In the genomic region with DNA sequence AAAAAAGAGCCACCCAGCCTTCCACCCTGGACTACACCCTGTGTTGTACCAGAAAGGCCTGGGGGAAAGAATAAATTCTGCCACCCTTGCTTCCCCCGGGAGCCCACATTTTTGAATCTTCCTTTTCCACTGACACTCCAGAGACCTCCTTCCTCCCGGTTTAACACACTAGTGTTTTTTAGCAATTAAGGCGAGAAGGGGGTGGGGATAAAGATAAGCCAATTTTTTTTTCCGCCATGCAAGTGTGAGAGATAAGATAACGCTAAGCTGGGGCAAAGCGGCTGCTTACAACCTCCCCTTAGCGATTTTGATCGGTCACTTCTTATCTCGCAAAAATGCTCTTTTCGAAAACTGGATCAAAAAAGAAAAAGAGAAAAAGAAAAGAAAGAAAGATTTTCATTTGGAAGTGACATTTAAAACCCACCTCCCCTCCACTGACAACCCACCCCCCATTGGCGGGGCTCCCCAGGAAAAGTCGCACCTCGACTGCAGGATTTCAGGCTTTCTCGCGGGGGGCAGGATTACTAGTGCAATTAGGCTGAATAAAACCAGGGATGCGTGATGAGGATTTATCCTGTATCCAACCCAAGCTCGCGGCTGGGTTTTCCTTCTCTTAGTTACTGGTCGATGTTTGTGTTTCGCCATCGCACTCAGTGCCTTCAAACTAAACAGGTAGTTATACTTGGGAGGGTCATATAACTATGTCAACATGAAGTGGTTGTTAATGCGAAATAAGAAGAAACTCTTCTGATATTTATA, we compare ENCODE assay signal across 1 cellular context.
TF ChIP-seq lines count a peak whose summit lies in the region.

No MANE protein-coding gene starts in this region.

TF ChIP-seq in K562, 482 proteins besides CTCF, POLR2A, EP300 and RAD21 (continued from another document and continues in another):
- no peak for TF ChIP-seq FOS (IDR thresholded peaks at IDR 0.05; ENCODE audit: extremely low read depth, insufficient read length)
- no peak for TF ChIP-seq RBM39 (optimal IDR thresholded peaks at IDR 0.05; ENCODE audit: low read depth, low read length)
- TF ChIP-seq, protein P1, sequence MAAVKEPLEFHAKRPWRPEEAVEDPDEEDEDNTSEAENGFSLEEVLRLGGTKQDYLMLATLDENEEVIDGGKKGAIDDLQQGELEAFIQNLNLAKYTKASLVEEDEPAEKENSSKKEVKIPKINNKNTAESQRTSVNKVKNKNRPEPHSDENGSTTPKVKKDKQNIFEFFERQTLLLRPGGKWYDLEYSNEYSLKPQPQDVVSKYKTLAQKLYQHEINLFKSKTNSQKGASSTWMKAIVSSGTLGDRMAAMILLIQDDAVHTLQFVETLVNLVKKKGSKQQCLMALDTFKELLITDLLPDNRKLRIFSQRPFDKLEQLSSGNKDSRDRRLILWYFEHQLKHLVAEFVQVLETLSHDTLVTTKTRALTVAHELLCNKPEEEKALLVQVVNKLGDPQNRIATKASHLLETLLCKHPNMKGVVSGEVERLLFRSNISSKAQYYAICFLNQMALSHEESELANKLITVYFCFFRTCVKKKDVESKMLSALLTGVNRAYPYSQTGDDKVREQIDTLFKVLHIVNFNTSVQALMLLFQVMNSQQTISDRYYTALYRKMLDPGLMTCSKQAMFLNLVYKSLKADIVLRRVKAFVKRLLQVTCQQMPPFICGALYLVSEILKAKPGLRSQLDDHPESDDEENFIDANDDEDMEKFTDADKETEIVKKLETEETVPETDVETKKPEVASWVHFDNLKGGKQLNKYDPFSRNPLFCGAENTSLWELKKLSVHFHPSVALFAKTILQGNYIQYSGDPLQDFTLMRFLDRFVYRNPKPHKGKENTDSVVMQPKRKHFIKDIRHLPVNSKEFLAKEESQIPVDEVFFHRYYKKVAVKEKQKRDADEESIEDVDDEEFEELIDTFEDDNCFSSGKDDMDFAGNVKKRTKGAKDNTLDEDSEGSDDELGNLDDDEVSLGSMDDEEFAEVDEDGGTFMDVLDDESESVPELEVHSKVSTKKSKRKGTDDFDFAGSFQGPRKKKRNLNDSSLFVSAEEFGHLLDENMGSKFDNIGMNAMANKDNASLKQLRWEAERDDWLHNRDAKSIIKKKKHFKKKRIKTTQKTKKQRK (IDR thresholded peaks at IDR 0.05; ENCODE audit: borderline replicate concordance, low read depth, low read length) = no peak
- TF ChIP-seq ARID2 (IDR thresholded peaks at IDR 0.05) = no peak
- TF ChIP-seq NR1H2 (CRISPR knock-in tag; IDR thresholded peaks at IDR 0.05) = no peak
- TF ChIP-seq WHSC1 (IDR thresholded peaks at IDR 0.05; ENCODE audit: low read length) = no peak
- TF ChIP-seq, protein P2, sequence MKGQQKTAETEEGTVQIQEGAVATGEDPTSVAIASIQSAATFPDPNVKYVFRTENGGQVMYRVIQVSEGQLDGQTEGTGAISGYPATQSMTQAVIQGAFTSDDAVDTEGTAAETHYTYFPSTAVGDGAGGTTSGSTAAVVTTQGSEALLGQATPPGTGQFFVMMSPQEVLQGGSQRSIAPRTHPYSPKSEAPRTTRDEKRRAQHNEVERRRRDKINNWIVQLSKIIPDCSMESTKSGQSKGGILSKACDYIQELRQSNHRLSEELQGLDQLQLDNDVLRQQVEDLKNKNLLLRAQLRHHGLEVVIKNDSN (CRISPR knock-in tag; IDR thresholded peaks at IDR 0.05) = no peak
- TF ChIP-seq, protein P3, sequence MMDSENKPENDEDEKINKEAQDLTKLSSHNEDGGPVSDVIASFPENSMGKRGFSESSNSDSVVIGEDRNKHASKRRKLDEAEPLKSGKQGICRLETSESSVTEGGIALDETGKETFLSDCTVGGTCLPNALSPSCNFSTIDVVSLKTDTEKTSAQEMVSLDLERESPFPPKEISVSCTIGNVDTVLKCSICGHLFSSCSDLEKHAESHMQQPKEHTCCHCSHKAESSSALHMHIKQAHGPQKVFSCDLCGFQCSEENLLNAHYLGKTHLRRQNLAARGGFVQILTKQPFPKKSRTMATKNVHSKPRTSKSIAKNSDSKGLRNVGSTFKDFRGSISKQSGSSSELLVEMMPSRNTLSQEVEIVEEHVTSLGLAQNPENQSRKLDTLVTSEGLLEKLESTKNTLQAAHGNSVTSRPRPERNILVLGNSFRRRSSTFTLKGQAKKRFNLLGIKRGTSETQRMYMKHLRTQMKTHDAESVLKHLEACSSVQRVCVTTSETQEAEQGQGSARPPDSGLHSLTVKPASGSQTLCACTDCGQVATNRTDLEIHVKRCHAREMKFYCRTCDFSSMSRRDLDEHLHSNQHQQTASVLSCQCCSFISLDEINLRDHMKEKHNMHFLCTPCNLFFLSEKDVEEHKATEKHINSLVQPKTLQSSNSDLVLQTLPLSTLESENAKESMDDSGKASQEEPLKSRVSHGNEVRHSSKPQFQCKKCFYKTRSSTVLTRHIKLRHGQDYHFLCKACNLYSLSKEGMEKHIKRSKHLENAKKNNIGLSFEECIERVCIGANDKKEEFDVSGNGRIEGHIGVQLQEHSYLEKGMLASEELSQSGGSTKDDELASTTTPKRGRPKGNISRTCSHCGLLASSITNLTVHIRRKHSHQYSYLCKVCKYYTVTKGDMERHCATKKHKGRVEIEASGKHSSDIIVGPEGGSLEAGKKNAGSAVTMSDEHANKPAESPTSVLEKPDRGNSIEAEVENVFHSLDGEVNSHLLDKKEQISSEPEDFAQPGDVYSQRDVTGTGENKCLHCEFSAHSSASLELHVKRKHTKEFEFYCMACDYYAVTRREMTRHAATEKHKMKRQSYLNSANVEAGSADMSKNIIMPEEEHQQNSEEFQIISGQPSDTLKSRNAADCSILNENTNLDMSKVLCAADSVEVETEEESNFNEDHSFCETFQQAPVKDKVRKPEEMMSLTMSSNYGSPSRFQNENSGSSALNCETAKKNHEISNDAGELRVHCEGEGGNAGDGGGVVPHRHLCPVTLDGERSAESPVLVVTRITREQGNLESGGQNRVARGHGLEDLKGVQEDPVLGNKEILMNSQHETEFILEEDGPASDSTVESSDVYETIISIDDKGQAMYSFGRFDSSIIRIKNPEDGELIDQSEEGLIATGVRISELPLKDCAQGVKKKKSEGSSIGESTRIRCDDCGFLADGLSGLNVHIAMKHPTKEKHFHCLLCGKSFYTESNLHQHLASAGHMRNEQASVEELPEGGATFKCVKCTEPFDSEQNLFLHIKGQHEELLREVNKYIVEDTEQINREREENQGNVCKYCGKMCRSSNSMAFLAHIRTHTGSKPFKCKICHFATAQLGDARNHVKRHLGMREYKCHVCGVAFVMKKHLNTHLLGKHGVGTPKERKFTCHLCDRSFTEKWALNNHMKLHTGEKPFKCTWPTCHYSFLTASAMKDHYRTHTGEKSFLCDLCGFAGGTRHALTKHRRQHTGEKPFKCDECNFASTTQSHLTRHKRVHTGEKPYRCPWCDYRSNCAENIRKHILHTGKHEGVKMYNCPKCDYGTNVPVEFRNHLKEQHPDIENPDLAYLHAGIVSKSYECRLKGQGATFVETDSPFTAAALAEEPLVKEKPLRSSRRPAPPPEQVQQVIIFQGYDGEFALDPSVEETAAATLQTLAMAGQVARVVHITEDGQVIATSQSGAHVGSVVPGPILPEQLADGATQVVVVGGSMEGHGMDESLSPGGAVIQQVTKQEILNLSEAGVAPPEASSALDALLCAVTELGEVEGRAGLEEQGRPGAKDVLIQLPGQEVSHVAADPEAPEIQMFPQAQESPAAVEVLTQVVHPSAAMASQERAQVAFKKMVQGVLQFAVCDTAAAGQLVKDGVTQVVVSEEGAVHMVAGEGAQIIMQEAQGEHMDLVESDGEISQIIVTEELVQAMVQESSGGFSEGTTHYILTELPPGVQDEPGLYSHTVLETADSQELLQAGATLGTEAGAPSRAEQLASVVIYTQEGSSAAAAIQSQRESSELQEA (IDR thresholded peaks at IDR 0.05; ENCODE audit: low read depth) = no peak
- TF ChIP-seq, protein P4, sequence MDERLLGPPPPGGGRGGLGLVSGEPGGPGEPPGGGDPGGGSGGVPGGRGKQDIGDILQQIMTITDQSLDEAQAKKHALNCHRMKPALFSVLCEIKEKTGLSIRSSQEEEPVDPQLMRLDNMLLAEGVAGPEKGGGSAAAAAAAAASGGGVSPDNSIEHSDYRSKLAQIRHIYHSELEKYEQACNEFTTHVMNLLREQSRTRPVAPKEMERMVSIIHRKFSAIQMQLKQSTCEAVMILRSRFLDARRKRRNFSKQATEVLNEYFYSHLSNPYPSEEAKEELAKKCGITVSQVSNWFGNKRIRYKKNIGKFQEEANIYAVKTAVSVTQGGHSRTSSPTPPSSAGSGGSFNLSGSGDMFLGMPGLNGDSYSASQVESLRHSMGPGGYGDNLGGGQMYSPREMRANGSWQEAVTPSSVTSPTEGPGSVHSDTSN (CRISPR knock-in tag; IDR thresholded peaks at IDR 0.05; ENCODE audit: low read depth) = no peak
- TF ChIP-seq, protein P4 (tag; conservative IDR thresholded peaks at IDR 0.05; ENCODE audit: low read depth) = no peak
- no peak for TF ChIP-seq BRF1 (IDR thresholded peaks at IDR 0.05; ENCODE audit: borderline replicate concordance, extremely low read depth, insufficient read length)
- TF ChIP-seq, protein P5, sequence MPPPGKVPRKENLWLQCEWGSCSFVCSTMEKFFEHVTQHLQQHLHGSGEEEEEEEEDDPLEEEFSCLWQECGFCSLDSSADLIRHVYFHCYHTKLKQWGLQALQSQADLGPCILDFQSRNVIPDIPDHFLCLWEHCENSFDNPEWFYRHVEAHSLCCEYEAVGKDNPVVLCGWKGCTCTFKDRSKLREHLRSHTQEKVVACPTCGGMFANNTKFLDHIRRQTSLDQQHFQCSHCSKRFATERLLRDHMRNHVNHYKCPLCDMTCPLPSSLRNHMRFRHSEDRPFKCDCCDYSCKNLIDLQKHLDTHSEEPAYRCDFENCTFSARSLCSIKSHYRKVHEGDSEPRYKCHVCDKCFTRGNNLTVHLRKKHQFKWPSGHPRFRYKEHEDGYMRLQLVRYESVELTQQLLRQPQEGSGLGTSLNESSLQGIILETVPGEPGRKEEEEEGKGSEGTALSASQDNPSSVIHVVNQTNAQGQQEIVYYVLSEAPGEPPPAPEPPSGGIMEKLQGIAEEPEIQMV (tag; conservative IDR thresholded peaks at IDR 0.05; ENCODE audit: low read depth) = no peak
- no peak for TF ChIP-seq SMC3 (conservative IDR thresholded peaks at IDR 0.05; ENCODE audit: insufficient read depth, low read depth, low read length)
- TF ChIP-seq PRMT5 (CRISPR knock-in tag; IDR thresholded peaks at IDR 0.05) = no peak
- TF ChIP-seq ZBTB8A (IDR thresholded peaks at IDR 0.05; ENCODE audit: partially characterized antibody) = no peak
- no peak for TF ChIP-seq ESRRA (IDR thresholded peaks at IDR 0.05; ENCODE audit: borderline replicate concordance, low read depth)
- no peak for TF ChIP-seq NCOA6 (IDR thresholded peaks at IDR 0.05)
- no peak for TF ChIP-seq CBFB (CRISPR knock-in tag; IDR thresholded peaks at IDR 0.05)
- no peak for TF ChIP-seq HNRNPK (IDR thresholded peaks at IDR 0.05; ENCODE audit: low read depth, low read length, poor library complexity, severe bottlenecking)
- no peak for TF ChIP-seq CBX2 (IDR thresholded peaks at IDR 0.05; ENCODE audit: insufficient read depth, low read length, poor library complexity, severe bottlenecking)
- TF ChIP-seq BACH1 (tag; IDR thresholded peaks at IDR 0.05) = no peak
- TF ChIP-seq POLR3G (IDR thresholded peaks at IDR 0.05; ENCODE audit: extremely low read depth, insufficient read length, insufficient replicate concordance) = no peak
- no peak for TF ChIP-seq HNRNPUL1 (IDR thresholded peaks at IDR 0.05; ENCODE audit: low read length)
- TF ChIP-seq NELFE (IDR thresholded peaks at IDR 0.05; ENCODE audit: insufficient read depth, insufficient read length) = no peak
- no peak for TF ChIP-seq TAF7 (tag; IDR thresholded peaks at IDR 0.05)
- TF ChIP-seq, protein P6, sequence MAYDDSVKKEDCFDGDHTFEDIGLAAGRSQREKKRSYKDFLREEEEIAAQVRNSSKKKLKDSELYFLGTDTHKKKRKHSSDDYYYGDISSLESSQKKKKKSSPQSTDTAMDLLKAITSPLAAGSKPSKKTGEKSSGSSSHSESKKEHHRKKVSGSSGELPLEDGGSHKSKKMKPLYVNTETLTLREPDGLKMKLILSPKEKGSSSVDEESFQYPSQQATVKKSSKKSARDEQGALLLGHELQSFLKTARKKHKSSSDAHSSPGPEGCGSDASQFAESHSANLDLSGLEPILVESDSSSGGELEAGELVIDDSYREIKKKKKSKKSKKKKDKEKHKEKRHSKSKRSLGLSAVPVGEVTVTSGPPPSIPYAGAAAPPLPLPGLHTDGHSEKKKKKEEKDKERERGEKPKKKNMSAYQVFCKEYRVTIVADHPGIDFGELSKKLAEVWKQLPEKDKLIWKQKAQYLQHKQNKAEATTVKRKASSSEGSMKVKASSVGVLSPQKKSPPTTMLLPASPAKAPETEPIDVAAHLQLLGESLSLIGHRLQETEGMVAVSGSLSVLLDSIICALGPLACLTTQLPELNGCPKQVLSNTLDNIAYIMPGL (CRISPR knock-in tag; IDR thresholded peaks at IDR 0.05) = no peak
- no peak; a peak in 1 of 4 replicates for TF ChIP-seq SRF (CRISPR knock-in tag; IDR thresholded peaks at IDR 0.05)
- TF ChIP-seq SNIP1 (IDR thresholded peaks at IDR 0.05; ENCODE audit: low read depth) = no peak
- peak; percentile 94 for TF ChIP-seq SMARCE1 (IDR thresholded peaks at IDR 0.05)
- TF ChIP-seq, protein P7, sequence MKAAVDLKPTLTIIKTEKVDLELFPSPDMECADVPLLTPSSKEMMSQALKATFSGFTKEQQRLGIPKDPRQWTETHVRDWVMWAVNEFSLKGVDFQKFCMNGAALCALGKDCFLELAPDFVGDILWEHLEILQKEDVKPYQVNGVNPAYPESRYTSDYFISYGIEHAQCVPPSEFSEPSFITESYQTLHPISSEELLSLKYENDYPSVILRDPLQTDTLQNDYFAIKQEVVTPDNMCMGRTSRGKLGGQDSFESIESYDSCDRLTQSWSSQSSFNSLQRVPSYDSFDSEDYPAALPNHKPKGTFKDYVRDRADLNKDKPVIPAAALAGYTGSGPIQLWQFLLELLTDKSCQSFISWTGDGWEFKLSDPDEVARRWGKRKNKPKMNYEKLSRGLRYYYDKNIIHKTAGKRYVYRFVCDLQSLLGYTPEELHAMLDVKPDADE (conservative IDR thresholded peaks at IDR 0.05; ENCODE audit: control insufficient read depth, low read depth, low read length) = no peak
- no peak for TF ChIP-seq U2AF1 (optimal IDR thresholded peaks at IDR 0.05; ENCODE audit: low read depth, low read length)
- TF ChIP-seq ZNF143 (CRISPR knock-in tag; IDR thresholded peaks at IDR 0.05) = no peak
